8 cellular contexts compared by ENCODE assay signal in the genomic region with DNA sequence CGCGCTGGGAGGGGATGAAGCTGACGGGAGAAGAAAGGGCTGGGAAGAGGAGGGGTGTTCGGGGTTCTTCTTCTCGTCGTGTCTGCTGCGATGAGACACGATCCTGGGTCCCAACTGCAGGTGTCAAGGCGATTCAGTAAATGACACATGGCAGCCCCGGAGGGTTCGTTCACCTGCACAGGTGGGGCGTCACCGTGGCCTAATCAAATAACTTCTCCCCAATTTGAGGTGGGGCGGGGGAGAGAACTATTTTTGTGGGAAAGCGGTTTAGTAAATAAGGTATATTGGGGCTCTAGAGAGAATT. TPM values are rescaled to one million over a fixed set of nuclear protein-coding genes. Genes with fewer than 3 reads are reported as not detected.
DNase-seq lines count a peak whose midpoint lies in the region; ATAC-seq and TF ChIP-seq lines count a peak whose summit lies in the region.

No MANE protein-coding gene starts in this region.

- H3K36me3 ChIP-seq in cardiac muscle cell = no peaks in the 10 kb centered on the region
- no peaks in the 10 kb centered on the region for H3K36me3 ChIP-seq in upper lobe of right lung

- no peak overlapping the region for H3K27ac Mint-ChIP-seq in activated naive CD8-positive, alpha-beta T cell treated with anti-CD3 and anti-CD28 coated beads, Interleukin-2, amount 10 ng/mL, durations not matched to agents 7 days and 5 days

- H3K4me1 ChIP-seq in cardiac muscle cell (ENCODE audit: low read depth) (peaks cover 8% of the 10 kb centered on the region), upper lobe of right lung (peaks cover 12% of the 10 kb centered on the region)

- TF ChIP-seq CTCF in cardiac muscle cell (IDR thresholded peaks at IDR 0.05; ENCODE audit: low read depth, low read length) (no peak), lower leg skin (IDR thresholded peaks at IDR 0.05) (no peak), upper lobe of right lung (IDR thresholded peaks at IDR 0.05) (no peak)

- DNase-seq in cardiac muscle cell (ENCODE audit: low read depth in 1 of 2, low spot score in 1 of 2) = peak in 1 of 2 donors; percentile 12
- no peak for DNase-seq in Right ventricle myocardium inferior (ENCODE audit: missing footprints)
- no peak for DNase-seq in activated naive CD8-positive, alpha-beta T cell treated with anti-CD3 and anti-CD28 coated beads, Interleukin-2, amount 10 ng/mL, durations not matched to agents 7 days and 5 days
- no peak for DNase-seq in lower leg skin (ENCODE audit: low spot score in 2 of 2)
- DNase-seq in upper lobe of right lung = no peak
- no peak for DNase-seq in effector CD4-positive, alpha-beta T cell
- no peak for DNase-seq in NCI-H2107 treated with DMSO at 0.1 percent for 48 hours (lab: John Stamatoyannopoulos, UW; ENCODE audit: unreplicated experiment)

- ATAC-seq in Right ventricle myocardium inferior = no peak
- ATAC-seq in activated naive CD8-positive, alpha-beta T cell treated with anti-CD3 and anti-CD28 coated beads, Interleukin-2, amount 10 ng/mL, durations not matched to agents 7 days and 5 days (ENCODE audit: low read depth) = no peak
- no peak for ATAC-seq in upper lobe of right lung
- no peak for ATAC-seq in HG03135 (IDR thresholded peaks at IDR 0.05; ENCODE audit: unreplicated experiment)

- H3K9me3 ChIP-seq in cardiac muscle cell (ENCODE audit: low read depth) = no peaks in the 10 kb centered on the region
- H3K9me3 ChIP-seq in upper lobe of right lung = no peaks in the 10 kb centered on the region

- peaks cover 18% of the 10 kb centered on the region for H3K4me1 Mint-ChIP-seq in activated naive CD8-positive, alpha-beta T cell treated with anti-CD3 and anti-CD28 coated beads, Interleukin-2, amount 10 ng/mL, durations not matched to agents 7 days and 5 days

- no peaks in the 10 kb centered on the region for H3K9me3 Mint-ChIP-seq in activated naive CD8-positive, alpha-beta T cell treated with anti-CD3 and anti-CD28 coated beads, Interleukin-2, amount 10 ng/mL, durations not matched to agents 7 days and 5 days

- H3K36me3 Mint-ChIP-seq in activated naive CD8-positive, alpha-beta T cell treated with anti-CD3 and anti-CD28 coated beads, Interleukin-2, amount 10 ng/mL, durations not matched to agents 7 days and 5 days = no peaks in the 10 kb centered on the region

- intact Hi-C loops in Right ventricle myocardium inferior (cut with DNase I) (loop anchor here (5.0 kb wide), 2 partner anchors 55 to 665 kb away; a partner anchor contains a TSS), lower leg skin (cut with DNase I; ENCODE audit: low total_unique reads) (no loop called here), upper lobe of right lung (cut with DNase I) (no loop called here)

- H3K27me3 ChIP-seq in cardiac muscle cell = peaks cover 71% of the 10 kb centered on the region
- H3K27me3 ChIP-seq in upper lobe of right lung = peaks cover 7% of the 10 kb centered on the region

- H3K4me3 ChIP-seq in cardiac muscle cell = peak overlapping the region; percentile 23
- H3K4me3 ChIP-seq in lower leg skin (ENCODE audit: low read depth, poor library complexity, severe bottlenecking) = peak overlapping the region; percentile 23
- H3K4me3 ChIP-seq in upper lobe of right lung = peak overlapping the region; percentile 52

- TF ChIP-seq POLR2A in lower leg skin (IDR thresholded peaks at IDR 0.05) = no peak

- H3K4me3 Mint-ChIP-seq in activated naive CD8-positive, alpha-beta T cell treated with anti-CD3 and anti-CD28 coated beads, Interleukin-2, amount 10 ng/mL, durations not matched to agents 7 days and 5 days = peak overlapping the region; percentile 85

- H3K27ac ChIP-seq in cardiac muscle cell (no peak overlapping the region), upper lobe of right lung (no peak overlapping the region)

- peaks cover 82% of the 10 kb centered on the region for H3K27me3 Mint-ChIP-seq in activated naive CD8-positive, alpha-beta T cell treated with anti-CD3 and anti-CD28 coated beads, Interleukin-2, amount 10 ng/mL, durations not matched to agents 7 days and 5 days

- POLR2A ChIA-PET in activated naive CD8-positive, alpha-beta T cell treated with anti-CD3 and anti-CD28 coated beads, Interleukin-2, amount 10 ng/mL, durations not matched to agents 7 days and 5 days (lab: Charles Lee) = interaction anchor here (0.6 kb wide), 1 partner anchor 84 kb away, joined by 3 read pairs; no protein-coding TSS in a partner anchor

- WGBS in lower leg skin, 2 donors = 2 to 3% methylated on average over 15 of the region's 15 CpGs

RNA-seq across cellular contexts. Expression of a gene that starts 0.6 kb away (rescaled TPM):
- total RNA-seq in cardiac muscle cell (1.8 and 3.2 TPM in 2 replicates), Right ventricle myocardium inferior (11.0 TPM), lower leg skin (1 to 10 TPM; 1.3 to 2.3 (median 2.1) TPM), upper lobe of right lung (1.3 TPM)
- 2.9 and 5.1 TPM in 2 replicates for polyA plus RNA-seq in cardiac muscle cell
- 1 to 10 TPM; 2.0 to 2.2 TPM for total RNA-seq in activated naive CD8-positive, alpha-beta T cell treated with anti-CD3 and anti-CD28 coated beads, Interleukin-2, amount 10 ng/mL, durations not matched to agents 7 days and 5 days
